In the genomic region with DNA sequence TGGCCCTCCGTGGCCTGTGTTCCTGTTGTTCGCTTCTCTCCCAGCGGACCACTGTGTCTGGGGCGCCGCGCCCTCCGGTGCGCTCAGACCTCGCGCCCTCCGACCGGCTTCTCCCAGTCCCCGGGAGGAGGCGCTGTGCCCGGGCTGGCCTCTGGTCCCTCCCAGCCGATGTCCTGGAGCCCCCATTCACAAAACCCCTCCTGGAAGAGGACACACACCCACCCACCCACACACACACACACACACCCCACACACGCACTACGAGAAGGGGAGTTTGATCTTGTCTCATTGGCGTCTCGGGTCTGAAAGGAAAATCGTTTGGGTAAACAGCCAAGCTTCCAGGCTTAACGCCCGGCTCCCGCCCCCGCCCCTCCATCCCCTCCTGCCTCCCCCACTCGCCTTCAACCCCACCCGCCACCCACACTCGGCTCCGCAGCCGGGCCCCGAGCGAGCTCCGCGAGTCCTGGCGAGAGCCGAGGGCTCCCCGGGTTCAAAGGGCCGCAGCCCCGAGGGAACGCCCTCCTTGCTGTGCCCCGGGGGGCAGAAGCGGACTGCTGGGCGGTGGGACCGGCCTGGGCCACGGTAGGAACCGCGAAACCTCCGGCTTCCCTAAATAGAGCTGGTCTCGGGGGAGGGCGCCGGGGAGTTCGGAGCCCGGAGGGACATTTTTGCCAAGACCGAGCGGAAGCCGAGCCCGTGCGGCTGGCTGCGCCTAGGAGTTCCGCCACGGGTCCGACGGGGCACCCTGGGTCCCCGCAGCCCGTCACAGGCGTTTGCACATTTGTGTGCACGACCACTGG, we compare ENCODE assay signal across 1 cellular context.
TF ChIP-seq lines count a peak whose summit lies in the region.

No MANE protein-coding gene starts in this region.

TF ChIP-seq in liver, 16 proteins besides CTCF, POLR2A, EP300 and RAD21 (continued from another document):
- TF ChIP-seq, protein P1, sequence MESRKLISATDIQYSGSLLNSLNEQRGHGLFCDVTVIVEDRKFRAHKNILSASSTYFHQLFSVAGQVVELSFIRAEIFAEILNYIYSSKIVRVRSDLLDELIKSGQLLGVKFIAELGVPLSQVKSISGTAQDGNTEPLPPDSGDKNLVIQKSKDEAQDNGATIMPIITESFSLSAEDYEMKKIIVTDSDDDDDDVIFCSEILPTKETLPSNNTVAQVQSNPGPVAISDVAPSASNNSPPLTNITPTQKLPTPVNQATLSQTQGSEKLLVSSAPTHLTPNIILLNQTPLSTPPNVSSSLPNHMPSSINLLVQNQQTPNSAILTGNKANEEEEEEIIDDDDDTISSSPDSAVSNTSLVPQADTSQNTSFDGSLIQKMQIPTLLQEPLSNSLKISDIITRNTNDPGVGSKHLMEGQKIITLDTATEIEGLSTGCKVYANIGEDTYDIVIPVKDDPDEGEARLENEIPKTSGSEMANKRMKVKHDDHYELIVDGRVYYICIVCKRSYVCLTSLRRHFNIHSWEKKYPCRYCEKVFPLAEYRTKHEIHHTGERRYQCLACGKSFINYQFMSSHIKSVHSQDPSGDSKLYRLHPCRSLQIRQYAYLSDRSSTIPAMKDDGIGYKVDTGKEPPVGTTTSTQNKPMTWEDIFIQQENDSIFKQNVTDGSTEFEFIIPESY (IDR thresholded peaks at IDR 0.05): no peak
- TF ChIP-seq FOXA1 (IDR thresholded peaks at IDR 0.05) (no peak), HNF4G (IDR thresholded peaks at IDR 0.05) (no peak), SP1 (IDR thresholded peaks at IDR 0.05) (no peak), HNF4A (conservative IDR thresholded peaks at IDR 0.05) (peak in 1 of 2 donors; percentile 15), RXRA (IDR thresholded peaks at IDR 0.05) (no peak), EGR1 (IDR thresholded peaks at IDR 0.05; ENCODE audit: low read depth in 2 of 2) (no peak), NR2F2 (IDR thresholded peaks at IDR 0.05) (peak; percentile 5), JUND (IDR thresholded peaks at IDR 0.05) (no peak)
- TF ChIP-seq, protein P2, sequence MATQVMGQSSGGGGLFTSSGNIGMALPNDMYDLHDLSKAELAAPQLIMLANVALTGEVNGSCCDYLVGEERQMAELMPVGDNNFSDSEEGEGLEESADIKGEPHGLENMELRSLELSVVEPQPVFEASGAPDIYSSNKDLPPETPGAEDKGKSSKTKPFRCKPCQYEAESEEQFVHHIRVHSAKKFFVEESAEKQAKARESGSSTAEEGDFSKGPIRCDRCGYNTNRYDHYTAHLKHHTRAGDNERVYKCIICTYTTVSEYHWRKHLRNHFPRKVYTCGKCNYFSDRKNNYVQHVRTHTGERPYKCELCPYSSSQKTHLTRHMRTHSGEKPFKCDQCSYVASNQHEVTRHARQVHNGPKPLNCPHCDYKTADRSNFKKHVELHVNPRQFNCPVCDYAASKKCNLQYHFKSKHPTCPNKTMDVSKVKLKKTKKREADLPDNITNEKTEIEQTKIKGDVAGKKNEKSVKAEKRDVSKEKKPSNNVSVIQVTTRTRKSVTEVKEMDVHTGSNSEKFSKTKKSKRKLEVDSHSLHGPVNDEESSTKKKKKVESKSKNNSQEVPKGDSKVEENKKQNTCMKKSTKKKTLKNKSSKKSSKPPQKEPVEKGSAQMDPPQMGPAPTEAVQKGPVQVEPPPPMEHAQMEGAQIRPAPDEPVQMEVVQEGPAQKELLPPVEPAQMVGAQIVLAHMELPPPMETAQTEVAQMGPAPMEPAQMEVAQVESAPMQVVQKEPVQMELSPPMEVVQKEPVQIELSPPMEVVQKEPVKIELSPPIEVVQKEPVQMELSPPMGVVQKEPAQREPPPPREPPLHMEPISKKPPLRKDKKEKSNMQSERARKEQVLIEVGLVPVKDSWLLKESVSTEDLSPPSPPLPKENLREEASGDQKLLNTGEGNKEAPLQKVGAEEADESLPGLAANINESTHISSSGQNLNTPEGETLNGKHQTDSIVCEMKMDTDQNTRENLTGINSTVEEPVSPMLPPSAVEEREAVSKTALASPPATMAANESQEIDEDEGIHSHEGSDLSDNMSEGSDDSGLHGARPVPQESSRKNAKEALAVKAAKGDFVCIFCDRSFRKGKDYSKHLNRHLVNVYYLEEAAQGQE (IDR thresholded peaks at IDR 0.05): no peak
- TF ChIP-seq, protein P3, sequence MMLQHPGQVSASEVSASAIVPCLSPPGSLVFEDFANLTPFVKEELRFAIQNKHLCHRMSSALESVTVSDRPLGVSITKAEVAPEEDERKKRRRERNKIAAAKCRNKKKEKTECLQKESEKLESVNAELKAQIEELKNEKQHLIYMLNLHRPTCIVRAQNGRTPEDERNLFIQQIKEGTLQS (IDR thresholded peaks at IDR 0.05): no peak
TF ChIP-seq in liver: peak in this region for 3.
